Comparison of ENCODE assay signal across 9 cellular contexts in genomic region chr4:133147922-133148689, GRCh38. TPM values are rescaled to one million over a fixed set of nuclear protein-coding genes. Genes with fewer than 3 reads are reported as not detected.
DNase-seq lines count a peak whose midpoint lies in the region; ATAC-seq and TF ChIP-seq lines count a peak whose summit lies in the region.
"Had no signal": no experiment of that assay in that cellular context is flagged by ENCODE, and none has a peak within 500 bp of the region (broad histone marks: within the 10 kb centered on the region; RNA-seq: fewer than 3 reads in every experiment).

No MANE protein-coding gene starts in this region.

- TF ChIP-seq CTCF in AG04449 (IDR thresholded peaks at IDR 0.05; ENCODE audit: insufficient read depth, low read length, missing control alignments) (no peak), HFF-Myc (IDR thresholded peaks at IDR 0.05; ENCODE audit: low read depth, low read length, missing control alignments) (no peak), astrocyte of the cerebellum (IDR thresholded peaks at IDR 0.05; ENCODE audit: low read depth, low read length, missing control alignments) (peak; percentile 31)

- H3K36me3 Mint-ChIP-seq in immature natural killer cell: peaks cover 4 to 8% (median 5%) of the 10 kb centered on the region in 3 donors
- H3K36me3 Mint-ChIP-seq in stimulated activated naive CD8-positive, alpha-beta T cell treated with anti-CD3 and anti-CD28 coated beads, Interleukin-15, Interleukin-2, amounts not matched to agents 100 ng/mL and 50 ng/mL, for 24 hours (ENCODE audit: low read depth): peaks cover 7% of the 10 kb centered on the region

- H3K36me3 ChIP-seq in HAP-1 (replicated peaks): no peaks in the 10 kb centered on the region

- no peak for ATAC-seq in HG03139 (IDR thresholded peaks at IDR 0.05; ENCODE audit: unreplicated experiment)
- ATAC-seq in HG03196 (IDR thresholded peaks at IDR 0.05; ENCODE audit: unreplicated experiment): no peak

- H3K4me3 Mint-ChIP-seq in immature natural killer cell: peak overlapping the region in 4 of 5 donors; percentile 32 to 78 (median 46)
- H3K4me3 Mint-ChIP-seq in stimulated activated naive CD8-positive, alpha-beta T cell treated with anti-CD3 and anti-CD28 coated beads, Interleukin-15, Interleukin-2, amounts not matched to agents 100 ng/mL and 50 ng/mL, for 24 hours: peak overlapping the region; percentile 73

- in situ Hi-C loops in astrocyte of the cerebellum (cut with HindIII; ENCODE audit: low sequenced_read_pairs): no loop called here
- in situ Hi-C loops in HAP-1 (cut with MboI; ENCODE audit: low sequenced_read_pairs): no loop called here

- peaks cover 16% of the 10 kb centered on the region for H3K4me1 ChIP-seq in HAP-1

- POLR2A ChIA-PET in AG04449 (lab: Yijun Ruan, JAX): no interaction called here

- H3K27me3 ChIP-seq in HAP-1 (ENCODE audit: low read depth): no peaks in the 10 kb centered on the region

- H3K9me3 ChIP-seq in HAP-1: peaks cover 7% of the 10 kb centered on the region; the same call in 1 of the 2 replicates
- H3K9me3 ChIP-seq: body of pancreas had no signal

- no peak overlapping the region for H3K27ac Mint-ChIP-seq in immature natural killer cell
- H3K27ac Mint-ChIP-seq in stimulated activated naive CD8-positive, alpha-beta T cell treated with anti-CD3 and anti-CD28 coated beads, Interleukin-15, Interleukin-2, amounts not matched to agents 100 ng/mL and 50 ng/mL, for 24 hours: no peak overlapping the region

- CTCF ChIA-PET in AG04449 (lab: Yijun Ruan, JAX): interaction anchor here (2.0 kb wide), 1 partner anchor 10 kb away, joined by 19 read pairs; no protein-coding TSS in a partner anchor

- H3K27me3 Mint-ChIP-seq in immature natural killer cell (ENCODE audit: low read depth in 3 of 3): peaks cover 19 to 27% (median 22%) of the 10 kb centered on the region in 3 donors
- H3K27me3 Mint-ChIP-seq in stimulated activated naive CD8-positive, alpha-beta T cell treated with anti-CD3 and anti-CD28 coated beads, Interleukin-15, Interleukin-2, amounts not matched to agents 100 ng/mL and 50 ng/mL, for 24 hours: peaks cover 82% of the 10 kb centered on the region

- peak overlapping the region; percentile 60 for H3K4me3 ChIP-seq in AG04449 (ENCODE audit: low read depth, low read length)
- H3K4me3 ChIP-seq in HFF-Myc (replicated peaks; ENCODE audit: low read depth, low read length): peak overlapping the region; percentile 30; the same call in 1 of the 2 replicates
- peak overlapping the region; percentile 59 for H3K4me3 ChIP-seq in astrocyte of the cerebellum (ENCODE audit: low read depth, low read length)
- no peak overlapping the region for H3K4me3 ChIP-seq in HAP-1
- H3K4me3 ChIP-seq: body of pancreas had no signal

- DNase-seq in AG04449 (ENCODE audit: low read depth, low spot score): no peak
- no peak for DNase-seq in HFF-Myc (ENCODE audit: extremely low read depth, low read depth)
- no peak for DNase-seq in astrocyte of the cerebellum (ENCODE audit: low read depth)
- DNase-seq in immature natural killer cell: no peak
- no peak for DNase-seq in HAP-1 (ENCODE audit: low spot score in 2 of 2)

- H3K9me3 Mint-ChIP-seq in immature natural killer cell: peaks cover 12 to 51% (median 27%) of the 10 kb centered on the region in 6 donors
- no peaks in the 10 kb centered on the region for H3K9me3 Mint-ChIP-seq in stimulated activated naive CD8-positive, alpha-beta T cell treated with anti-CD3 and anti-CD28 coated beads, Interleukin-15, Interleukin-2, amounts not matched to agents 100 ng/mL and 50 ng/mL, for 24 hours

- H3K4me1 Mint-ChIP-seq in immature natural killer cell: peaks cover 3 to 20% of the 10 kb centered on the region in 2 donors
- peaks cover 31% of the 10 kb centered on the region for H3K4me1 Mint-ChIP-seq in stimulated activated naive CD8-positive, alpha-beta T cell treated with anti-CD3 and anti-CD28 coated beads, Interleukin-15, Interleukin-2, amounts not matched to agents 100 ng/mL and 50 ng/mL, for 24 hours (ENCODE audit: low read depth)

RNA-seq across cellular contexts. Expression of gene PCDH10, which starts 1.0 kb away (rescaled TPM):
- polyA plus RNA-seq in immature natural killer cell: not detected
